25 cellular contexts compared by ENCODE assay signal in genomic region chr9:135952664-135953206, GRCh38. TPM values are rescaled to one million over a fixed set of nuclear protein-coding genes. Genes with fewer than 3 reads are reported as not detected.
DNase-seq lines count a peak whose midpoint lies in the region; ATAC-seq and TF ChIP-seq lines count a peak whose summit lies in the region.
"Had no signal": no experiment of that assay in that cellular context is flagged by ENCODE, and none has a peak within 500 bp of the region (broad histone marks: within the 10 kb centered on the region; RNA-seq: fewer than 3 reads in every experiment).

No MANE protein-coding gene starts in this region.

- in situ Hi-C loops in mammary epithelial cell (cut with MboI; ENCODE audit: low sequenced_read_pairs in 2 of 2) = loop anchor here in 1 of 2 donors (25.0 kb wide), 1 partner anchor 310 kb away; no protein-coding TSS in a partner anchor

- POLR2A ChIA-PET in RWPE1 (lab: Yijun Ruan, JAX; ENCODE audit: low non-redundant PET) = interaction anchor here (0.5 kb wide), 1 partner anchor 8 kb away, joined by 3 read pairs; no protein-coding TSS in a partner anchor

- H3K79me2 ChIP-seq in mammary epithelial cell (ENCODE audit: insufficient read depth, low read length) = peaks cover 59% of the 10 kb centered on the region
- H3K79me2 ChIP-seq in neural progenitor cell (ENCODE audit: low read depth) = peaks cover 25% of the 10 kb centered on the region

- H3K4me2 ChIP-seq in mammary epithelial cell (ENCODE audit: insufficient read depth, low read depth, low read length) (peak overlapping the region; percentile 72), neural progenitor cell (no peak overlapping the region)
- H3K4me2 ChIP-seq: BLaER1 treated with 17β-estradiol and CSF1 and Interleukin-3, amounts not matched to agents 10 nM and 100 nM had no signal

- 95% methylated on average over 15 of the region's 22 CpGs for WGBS in mammary epithelial cell (ENCODE audit: low coverage, missing lambda C conversion rate)
- WGBS in suprapubic skin = 90% methylated on average over 22 of the region's 22 CpGs

- no peaks in the 10 kb centered on the region for H3K27me3 ChIP-seq in mammary epithelial cell (ENCODE audit: insufficient read depth, low read length)
- no peaks in the 10 kb centered on the region for H3K27me3 ChIP-seq in neural progenitor cell
- no peaks in the 10 kb centered on the region for H3K27me3 ChIP-seq in suprapubic skin
- H3K27me3 ChIP-seq: BLaER1 treated with 17β-estradiol and CSF1 and Interleukin-3, amounts not matched to agents 10 nM and 100 nM; right atrium auricular region; spleen; stomach; tibial nerve had no signal

- intact Hi-C loops in mammary epithelial cell (cut with micrococcal nuclease) = loop anchor here (5.0 kb wide), 1 partner anchor 45 kb away; the partner anchor contains the start of gene CAMSAP1

- TF ChIP-seq EP300 in suprapubic skin (IDR thresholded peaks at IDR 0.05) = no peak

- H4K20me1 ChIP-seq in mammary epithelial cell (ENCODE audit: insufficient read depth, low read length) (no peaks in the 10 kb centered on the region), neural progenitor cell (ENCODE audit: low read depth) (peaks cover 8% of the 10 kb centered on the region)

- TF ChIP-seq CTCF in RWPE1 (conservative IDR thresholded peaks at IDR 0.05; ENCODE audit: low read depth) (no peak), mammary epithelial cell (conservative IDR thresholded peaks at IDR 0.05 in 1 of 2, IDR thresholded peaks at IDR 0.05 in 1 of 2; ENCODE audit: extremely low read depth in 1 of 2, insufficient read depth in 1 of 2, low read depth in 1 of 2, low read length in 2 of 2) (no peak), neural progenitor cell (IDR thresholded peaks at IDR 0.05) (no peak), suprapubic skin (IDR thresholded peaks at IDR 0.05) (no peak), omental fat pad (IDR thresholded peaks at IDR 0.05) (no peak)

- peaks cover 5% of the 10 kb centered on the region for H3K36me3 Mint-ChIP-seq in neural progenitor cell

- no peak overlapping the region for H2AFZ ChIP-seq in mammary epithelial cell (ENCODE audit: low read depth, low read length)
- H2AFZ ChIP-seq in neural progenitor cell (replicated peaks) = no peak overlapping the region

- no peaks in the 10 kb centered on the region for H3F3A ChIP-seq in neural progenitor cell (ENCODE audit: low read depth)

- CTCF ChIA-PET in RWPE1 (lab: Yijun Ruan, JAX) (interaction anchor here (0.6 to 1.4 kb wide), 6 partner anchors 8 to 1677 kb away, joined by 3 to 5 read pairs (median 4); no protein-coding TSS in a partner anchor), mammary epithelial cell (lab: Charles Lee; ENCODE audit: low non-redundant PET) (no interaction called here)

- H3K9ac ChIP-seq in mammary epithelial cell (ENCODE audit: insufficient read depth, low read length) = no peak overlapping the region
- no peak overlapping the region for H3K9ac ChIP-seq in neural progenitor cell
- H3K9ac ChIP-seq: BLaER1 treated with 17β-estradiol and CSF1 and Interleukin-3, amounts not matched to agents 10 nM and 100 nM had no signal

- no peak overlapping the region for H3K27ac Mint-ChIP-seq in neural progenitor cell
- H3K27ac Mint-ChIP-seq: activated CD4-positive, alpha-beta T cell treated with anti-CD3 and anti-CD28 coated beads, Interleukin-2, amount 10 ng/mL, durations not matched to agents 24 days and 14 days; activated naive CD4-positive, alpha-beta T cell treated with anti-CD3 and anti-CD28 coated beads, Interleukin-2, amount 50 U/mL, for 72 hours; naive B cell; T-helper 2 cell treated with Interferon-gamma antibody and Interleukin-4, amounts not matched to agents 5 μg/mL and 100 μg/mL, for 36 hours had no signal

- no peak overlapping the region for H3K4me3 ChIP-seq in mammary epithelial cell (replicated peaks in 1 of 3; ENCODE audit: insufficient read depth in 1 of 3, low read depth in 2 of 3, low read length in 3 of 3)
- H3K4me3 ChIP-seq in neural progenitor cell = no peak overlapping the region
- no peak overlapping the region for H3K4me3 ChIP-seq in suprapubic skin
- H3K4me3 ChIP-seq: BLaER1 treated with 17β-estradiol and CSF1 and Interleukin-3, amounts not matched to agents 10 nM and 100 nM; coronary artery; HAP-1; right atrium auricular region; spleen; stomach; tibial nerve had no signal

- H3K9me3 Mint-ChIP-seq in neural progenitor cell = no peaks in the 10 kb centered on the region
- H3K9me3 Mint-ChIP-seq: activated CD4-positive, alpha-beta T cell treated with anti-CD3 and anti-CD28 coated beads, Interleukin-2, amount 10 ng/mL, durations not matched to agents 24 days and 14 days; activated naive CD4-positive, alpha-beta T cell treated with anti-CD3 and anti-CD28 coated beads, Interleukin-2, amount 50 U/mL, for 72 hours; naive B cell; T-helper 2 cell treated with Interferon-gamma antibody and Interleukin-4, amounts not matched to agents 5 μg/mL and 100 μg/mL, for 36 hours had no signal

- peaks cover 10% of the 10 kb centered on the region for H3K4me1 Mint-ChIP-seq in neural progenitor cell

- no peaks in the 10 kb centered on the region for H3K27me3 Mint-ChIP-seq in neural progenitor cell (ENCODE audit: insufficient read depth, low read depth)
- H3K27me3 Mint-ChIP-seq: activated CD4-positive, alpha-beta T cell treated with anti-CD3 and anti-CD28 coated beads, Interleukin-2, amount 10 ng/mL, durations not matched to agents 24 days and 14 days; naive B cell had no signal

- no peak for TF ChIP-seq POLR2A in suprapubic skin (IDR thresholded peaks at IDR 0.05)

- H3K4me1 ChIP-seq in mammary epithelial cell (ENCODE audit: insufficient read depth, low read length) = peaks cover 30% of the 10 kb centered on the region
- peaks cover 6% of the 10 kb centered on the region for H3K4me1 ChIP-seq in neural progenitor cell
- peaks cover 40% of the 10 kb centered on the region for H3K4me1 ChIP-seq in suprapubic skin
- H3K4me1 ChIP-seq: HAP-1, stomach had no signal

- no peak overlapping the region for H3K4me3 Mint-ChIP-seq in neural progenitor cell
- H3K4me3 Mint-ChIP-seq: activated CD4-positive, alpha-beta T cell treated with anti-CD3 and anti-CD28 coated beads, Interleukin-2, amount 10 ng/mL, durations not matched to agents 24 days and 14 days; naive B cell; T-helper 2 cell treated with Interferon-gamma antibody and Interleukin-4, amounts not matched to agents 5 μg/mL and 100 μg/mL, for 36 hours had no signal

- H3K27ac ChIP-seq in RWPE1 = peak overlapping the region; percentile 98
- H3K27ac ChIP-seq in mammary epithelial cell (ENCODE audit: insufficient read depth, low read depth, low read length) = peak overlapping the region; percentile 83
- peak overlapping the region; percentile 12 for H3K27ac ChIP-seq in neural progenitor cell
- H3K27ac ChIP-seq in suprapubic skin = peak overlapping the region; percentile 79
- H3K27ac ChIP-seq: BLaER1 treated with 17β-estradiol and CSF1 and Interleukin-3, amounts not matched to agents 10 nM and 100 nM; coronary artery; right atrium auricular region; spleen; tibial nerve had no signal

- DNase-seq in RWPE1 (ENCODE audit: low spot score) (no peak), mammary epithelial cell (no peak), neural progenitor cell (ENCODE audit: low spot score) (no peak), suprapubic skin (ENCODE audit: low spot score in 2 of 2) (no peak), cerebellar nuclear complex (lab: John Stamatoyannopoulos, UW) (no peak), omental fat pad (ENCODE audit: low spot score) (no peak), SKM-1 treated with dmso at 0.1 percent for 144 hours (lab: John Stamatoyannopoulos, UW; ENCODE audit: unreplicated experiment) (no peak)
- DNase-seq: activated CD4-positive, alpha-beta T cell treated with anti-CD3 and anti-CD28 coated beads, Interleukin-2, amount 10 ng/mL, durations not matched to agents 24 days and 14 days; activated effector memory CD4-positive, alpha-beta T cell treated with Interleukin-2 at 50 U/mL for 16 hours; activated T-cell treated with anti-CD3 and anti-CD28 coated beads, Interleukin-2, amount 50 U/mL, for 1 hour; anterior cingulate cortex; COR-L47; effector CD8-positive, alpha-beta T cell; midbrain; naive B cell; NCI-H1436; spleen had no signal

- H3K36me3 ChIP-seq in mammary epithelial cell (ENCODE audit: insufficient read depth, low read length) = no peaks in the 10 kb centered on the region
- H3K36me3 ChIP-seq in neural progenitor cell = no peaks in the 10 kb centered on the region
- peaks cover 40% of the 10 kb centered on the region for H3K36me3 ChIP-seq in suprapubic skin

- no peak for ATAC-seq in omental fat pad (ENCODE audit: low FRiP score)
- ATAC-seq: activated naive CD4-positive, alpha-beta T cell treated with anti-CD3 and anti-CD28 coated beads, Interleukin-2, amount 50 U/mL, for 72 hours had no signal

- dilution Hi-C loops in mammary epithelial cell (cut with HindIII; ENCODE audit: low sequenced_read_pairs) = loop anchor here (5.0 kb wide), 1 partner anchor 100 kb away; no protein-coding TSS in a partner anchor

- no TSS peak for BruUV-seq in mammary epithelial cell (replicated peaks; lab: Mats Ljungman, UMichigan)

- H3K9me3 ChIP-seq in mammary epithelial cell (replicated peaks; ENCODE audit: insufficient read depth, low read length) (no peaks in the 10 kb centered on the region), neural progenitor cell (ENCODE audit: low read depth) (no peaks in the 10 kb centered on the region), suprapubic skin (no peaks in the 10 kb centered on the region)
- H3K9me3 ChIP-seq: BLaER1 treated with 17β-estradiol and CSF1 and Interleukin-3, amounts not matched to agents 10 nM and 100 nM; HAP-1; right atrium auricular region; spleen; stomach; tibial nerve had no signal

RNA-seq across cellular contexts. Expression of gene UBAC1, which starts 8.4 kb away (rescaled TPM):
- 10 to 100 TPM; 39.2 to 43.4 TPM for total RNA-seq in mammary epithelial cell
- 48.8 TPM for polyA plus RNA-seq in mammary epithelial cell
- 47.1 TPM for polyA minus RNA-seq in mammary epithelial cell
- total RNA-seq in neural progenitor cell (ENCODE audit: low replicate concordance) = 53.6 and 66.0 TPM in 2 replicates
- 10 to 100 TPM; 68.2 to 94.5 (median 83.8) TPM for total RNA-seq in suprapubic skin
- 10 to 100 TPM; 28.4 to 56.7 (median 34.6) TPM for total RNA-seq in omental fat pad

RNA-seq across cellular contexts. Expression of gene CAMSAP1, which starts 45.4 kb away (rescaled TPM):
- total RNA-seq in mammary epithelial cell (10 to 100 TPM; 23.5 to 25.5 TPM), neural progenitor cell (ENCODE audit: low replicate concordance) (39.3 and 44.9 TPM in 2 replicates), suprapubic skin (10 to 100 TPM; 42.0 to 58.3 (median 54.9) TPM), omental fat pad (10 to 100 TPM; 22.3 to 52.5 (median 33.2) TPM)
- 6.0 TPM for polyA plus RNA-seq in mammary epithelial cell
- 25.7 TPM for polyA minus RNA-seq in mammary epithelial cell

Comparison
In these comparisons a context has a peak if more than half of its experiments do, and no peak if none do; other contexts are left out.
1. H3K27ac ChIP-seq: peak in every context shown above with its lines; median percentile 98 in RWPE1; 83 in mammary epithelial cell; 79 in suprapubic skin; 12 in neural progenitor cell.